ENCODE assay signal across 7 cellular contexts in the genomic region with DNA sequence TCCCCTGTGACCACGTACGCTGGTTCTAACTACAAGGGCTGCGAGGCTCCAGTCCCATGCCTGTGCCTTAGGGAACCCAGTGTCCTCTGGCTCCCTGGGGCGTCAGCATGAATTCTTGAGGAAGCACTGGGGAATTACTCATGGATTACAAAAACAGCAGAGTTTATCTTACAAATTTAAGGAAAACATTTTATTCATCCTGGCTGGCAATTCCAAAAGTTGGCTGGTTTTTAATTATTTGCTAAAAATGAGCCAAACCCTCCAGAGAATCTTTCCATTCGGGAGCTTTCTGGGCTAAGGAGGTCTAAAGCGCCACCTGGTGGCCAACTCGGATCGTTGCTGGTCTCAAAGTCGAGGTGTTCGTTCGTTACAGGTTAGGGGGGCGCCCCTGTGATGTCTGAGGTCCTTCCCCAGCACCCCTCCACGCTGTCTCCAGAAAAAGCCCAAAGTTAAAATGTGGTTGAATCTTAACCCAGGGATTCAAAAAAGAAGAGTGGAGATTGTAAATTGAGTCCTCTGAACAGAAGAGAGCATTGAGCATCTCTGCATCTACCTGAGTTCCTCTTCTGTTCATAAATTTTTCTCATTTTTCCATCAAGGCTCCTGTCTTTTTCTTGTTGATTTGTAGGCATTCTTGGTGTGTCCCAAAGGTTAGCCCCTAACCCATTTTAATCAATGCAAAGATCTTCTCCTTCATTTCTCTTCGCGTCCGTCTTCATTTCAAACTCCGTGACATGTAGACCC.
DNase-seq lines count a peak whose midpoint lies in the region; ATAC-seq and TF ChIP-seq lines count a peak whose summit lies in the region.

No MANE protein-coding gene starts in this region.

- H3K9me3 ChIP-seq in right cardiac atrium (ENCODE audit: control insufficient read depth, low read length), result no peaks in the 10 kb centered on the region

- DNase-seq in LHCN-M2 (ENCODE audit: low read depth) (peak; percentile 38), SHP77 (lab: John Stamatoyannopoulos, UW) (peak; percentile 65 to 70), amniotic epithelial cell (ENCODE audit: low read depth) (peak; percentile 25), right cardiac atrium (peak; percentile 49 to 76 (median 64)), skeletal muscle cell (ENCODE audit: low read depth) (peak; percentile 4)

- no peak overlapping the region for H3K27ac ChIP-seq in right cardiac atrium (ENCODE audit: low read length)

- no peaks in the 10 kb centered on the region for H3K27me3 ChIP-seq in right cardiac atrium (ENCODE audit: control insufficient read depth, insufficient read depth)

- ATAC-seq in right cardiac atrium (peak in 1 of 2 donors; percentile 44), GM18520 (IDR thresholded peaks at IDR 0.05; ENCODE audit: unreplicated experiment) (no peak)

- TF ChIP-seq CTCF in GM12874 (IDR thresholded peaks at IDR 0.05; ENCODE audit: insufficient read depth, low read depth, low read length), result peak; percentile 76

- intact Hi-C loops in right cardiac atrium (cut with DNase I), result loop anchor here (2.0 to 10.0 kb wide), 3 partner anchors 624 to 629 kb away; no protein-coding TSS in a partner anchor

- H3K4me3 ChIP-seq in right cardiac atrium (ENCODE audit: low read length), result no peak overlapping the region
- H3K4me3 ChIP-seq in skeletal muscle cell (ENCODE audit: low read depth, low read length), result no peak overlapping the region

- 29% methylated on average over 17 of the region's 17 CpGs for WGBS in right cardiac atrium

- H3K4me1 ChIP-seq in right cardiac atrium (ENCODE audit: control insufficient read depth, insufficient read depth, low read length), result no peaks in the 10 kb centered on the region

Comparison
In these comparisons a context has a peak if more than half of its experiments do, and no peak if none do; other contexts are left out.
1. DNase-seq: peak in every context shown above with its lines; median percentile 68 in SHP77; 64 in right cardiac atrium; 38 in LHCN-M2; 25 in amniotic epithelial cell; 4 in skeletal muscle cell.